ENCODE assay signal across 8 cellular contexts in genomic region chr3:183253364-183253960, GRCh38. TPM values are rescaled to one million over a fixed set of nuclear protein-coding genes. Genes with fewer than 3 reads are reported as not detected.
DNase-seq lines count a peak whose midpoint lies in the region; ATAC-seq, FAIRE-seq and TF ChIP-seq lines count a peak whose summit lies in the region.

No MANE protein-coding gene starts in this region.

- TF ChIP-seq EP300 in GM12878 (IDR thresholded peaks at IDR 0.05; ENCODE audit: borderline replicate concordance in 1 of 2, control insufficient read depth in 1 of 2, low read depth in 2 of 2, low read length in 2 of 2): no peak

- TF ChIP-seq CTCF in PC-9 (conservative IDR thresholded peaks at IDR 0.05) (no peak), GM12878 (IDR thresholded peaks at IDR 0.05 in 2 of 3, conservative IDR thresholded peaks at IDR 0.05 in 1 of 3; ENCODE audit: control insufficient read depth in 2 of 3, extremely low read depth in 1 of 3, insufficient read depth in 1 of 3, low read depth in 3 of 3, low read length in 3 of 3) (no peak), psoas muscle (IDR thresholded peaks at IDR 0.05) (no peak)

- intact Hi-C loops in PC-9 (cut with micrococcal nuclease; ENCODE audit: unreplicated experiment) (loop anchor here (1.0 to 5.0 kb wide), 4 partner anchors 34 to 131 kb away; no protein-coding TSS in a partner anchor), GM12878 (cut with micrococcal nuclease; ENCODE audit: unreplicated experiment) (no loop called here), psoas muscle (cut with DNase I) (loop anchor here (2.0 to 5.0 kb wide), 5 partner anchors 54 to 129 kb away; no protein-coding TSS in a partner anchor)

- ATAC-seq in GM12878 (peak; percentile 33), psoas muscle (peak; percentile 78 to 87 (median 82)), GM18511 (IDR thresholded peaks at IDR 0.05; ENCODE audit: unreplicated experiment) (no peak), GM18870 (IDR thresholded peaks at IDR 0.05; ENCODE audit: unreplicated experiment) (no peak)

- H3K79me2 ChIP-seq in PC-9 (ENCODE audit: low read depth) (peaks cover 58% of the 10 kb centered on the region), GM12878 (ENCODE audit: control insufficient read depth, insufficient read depth, low read length) (no peaks in the 10 kb centered on the region)

- SMC1A ChIA-PET in GM12878 (lab: Charles Lee; ENCODE audit: uncharacterized antibody, unreplicated experiment): interaction anchor here (0.6 to 1.2 kb wide), 4 partner anchors 12 to 69 kb away, joined by 3 to 4 read pairs (median 3); no protein-coding TSS in a partner anchor

- peaks cover 19% of the 10 kb centered on the region for H3K36me3 ChIP-seq in PC-9 (ENCODE audit: low read depth)
- no peaks in the 10 kb centered on the region for H3K36me3 ChIP-seq in GM12878 (ENCODE audit: control insufficient read depth in 2 of 2, insufficient read depth in 2 of 2, low read length in 1 of 2)
- peaks cover 0 to 6% of the 10 kb centered on the region in 2 donors for H3K36me3 ChIP-seq in psoas muscle (ENCODE audit: insufficient read depth in 1 of 2, low read depth in 1 of 2)

- H3K9ac ChIP-seq in GM12878 (ENCODE audit: control insufficient read depth, insufficient read depth, low read length): no peak overlapping the region

- POLR2A ChIA-PET in PC-9 (lab: Charles Lee; ENCODE audit: unreplicated experiment) (interaction anchor here (0.7 to 1.3 kb wide), 4 partner anchors 12 to 57 kb away, joined by 3 to 12 read pairs (median 5); no protein-coding TSS in a partner anchor), GM12878 (lab: Charles Lee) (no interaction called here)

- RAD21 ChIA-PET in GM12878 (lab: Charles Lee; ENCODE audit: unreplicated experiment): interaction anchor here (0.6 to 2.1 kb wide), 5 partner anchors 32 to 1998 kb away, joined by 3 to 9 read pairs (median 5); no protein-coding TSS in a partner anchor

- no peaks in the 10 kb centered on the region for H3K9me3 ChIP-seq in PC-9 (ENCODE audit: insufficient read depth, low read depth)
- no peaks in the 10 kb centered on the region for H3K9me3 ChIP-seq in GM12878 (replicated peaks; ENCODE audit: control insufficient read depth, insufficient read depth, low read length)
- no peaks in the 10 kb centered on the region for H3K9me3 ChIP-seq in psoas muscle

- no peak for FAIRE-seq in GM12878 (lab: Jason Lieb, UNC)

- TF ChIP-seq RAD21 in GM12878 (IDR thresholded peaks at IDR 0.05; ENCODE audit: insufficient read depth, low read depth, low read length): no peak

- in situ Hi-C loops in GM12878 (cut with MboI): no loop called here

- H3K4me1 ChIP-seq in PC-9 (replicated peaks; ENCODE audit: insufficient read depth) (peaks cover 31% of the 10 kb centered on the region), GM12878 (ENCODE audit: control insufficient read depth, insufficient read depth, low read length) (no peaks in the 10 kb centered on the region), psoas muscle (peaks cover 9% of the 10 kb centered on the region)

- peak; percentile 51 for DNase-seq in stimulated activated CD4-positive, alpha-beta T cell treated with anti-CD3 and anti-CD28 coated beads, Interleukin-15, amount 100 ng/mL, for 24 hours
- no peak for DNase-seq in stimulated activated CD4-positive, alpha-beta T cell treated with anti-CD3 and anti-CD28 coated beads, Interleukin-2, amount 100 ng/mL, for 48 hours
- DNase-seq in PC-9: peak in 1 of 2 experiments; percentile 51
- no peak for DNase-seq in GM12878 (ENCODE audit: low read depth, low spot score)
- DNase-seq in hepatic stellate cell (ENCODE audit: low spot score): peak; percentile 9
- DNase-seq in psoas muscle: peak; percentile 80 to 88

- 4% methylated on average over 43 of the region's 48 CpGs for WGBS in GM12878 (ENCODE audit: insufficient coverage, insufficient replicate concordance, low lambda C conversion rate, missing lambda C conversion rate)
- 0 to 1% (median 0%) methylated on average over 37 to 48 of the region's 48 CpGs for WGBS in psoas muscle, 3 donors

- H3K27ac ChIP-seq in PC-9 (peak overlapping the region; percentile 93), GM12878 (ENCODE audit: control insufficient read depth, insufficient read depth) (no peak overlapping the region), psoas muscle (peak overlapping the region; percentile 95)

- CTCF ChIA-PET in PC-9 (lab: Charles Lee): interaction anchor here (0.8 to 1.7 kb wide), 5 partner anchors 22 to 988 kb away, joined by 3 to 10 read pairs (median 3); no protein-coding TSS in a partner anchor
- CTCF ChIA-PET in GM12878 (lab: Yijun Ruan, JAX): interaction anchor here (0.8 to 4.3 kb wide), 4 partner anchors 13 to 128 kb away, joined by 3 to 19 read pairs (median 4); no protein-coding TSS in a partner anchor

- 0 out of 2 replicates have a peak, but pooled peaks cover 1% of the 10 kb centered on the region for H4K20me1 ChIP-seq in PC-9 (ENCODE audit: insufficient read depth)
- 0 out of 2 replicates have a peak, but pooled peaks cover 2% of the 10 kb centered on the region for H4K20me1 ChIP-seq in GM12878 (ENCODE audit: control insufficient read depth, insufficient read depth)

- peak overlapping the region; percentile 93 for H3K4me2 ChIP-seq in PC-9
- peak overlapping the region; percentile 83 for H3K4me2 ChIP-seq in GM12878 (ENCODE audit: control insufficient read depth, insufficient read depth)

- H3K4me3 ChIP-seq in PC-9 (peak overlapping the region; percentile 96), GM12878 (peak overlapping the region; percentile 53), psoas muscle (peak overlapping the region; percentile 89)

- TF ChIP-seq POLR2A in GM12878 (IDR thresholded peaks at IDR 0.05; ENCODE audit: low read depth, low read length): no peak

- H3K9me2 ChIP-seq in PC-9 (ENCODE audit: insufficient read depth): no peaks in the 10 kb centered on the region

- H3K27me3 ChIP-seq in PC-9 (ENCODE audit: insufficient read depth, low read depth): no peaks in the 10 kb centered on the region
- peaks cover 9 to 21% of the 10 kb centered on the region in 2 experiments for H3K27me3 ChIP-seq in GM12878 (replicated peaks in 1 of 2; ENCODE audit: control insufficient read depth in 2 of 2, insufficient read depth in 2 of 2, low read length in 1 of 2)
- H3K27me3 ChIP-seq in psoas muscle (ENCODE audit: insufficient read depth in 3 of 3, low read length in 2 of 3): no peaks in the 10 kb centered on the region

- H2AFZ ChIP-seq in PC-9 (peak overlapping the region; percentile 87), GM12878 (ENCODE audit: control insufficient read depth, low read depth, low read length) (0 out of 2 replicates have a peak overlapping the region, but pooled peaks have one; percentile 17)

- BruUV-seq in PC-9 (replicated peaks; lab: Mats Ljungman, UMichigan) (no TSS peak), GM12878 (replicated peaks; lab: Mats Ljungman, UMichigan) (no TSS peak)

- peaks cover 15% of the 10 kb centered on the region for H3F3A ChIP-seq in PC-9 (ENCODE audit: insufficient read depth, low read depth)

TF ChIP-seq in GM12878, 131 proteins besides CTCF, POLR2A, EP300 and RAD21:
- TF ChIP-seq E2F8 (IDR thresholded peaks at IDR 0.05; ENCODE audit: low read depth, partially characterized antibody) (no peak), RUNX3 (IDR thresholded peaks at IDR 0.05; ENCODE audit: low read length) (0 out of 2 replicates have a peak, but pooled peaks have one; percentile 21), EZH2 (IDR thresholded peaks at IDR 0.05; ENCODE audit: borderline replicate concordance, control insufficient read depth, low read depth, low read length) (0 out of 2 replicates have a peak, but pooled peaks have one; percentile 84), ATF7 (IDR thresholded peaks at IDR 0.05; ENCODE audit: low read depth) (no peak)
TF ChIP-seq in GM12878: peak in this region for 2.

RNA-seq across cellular contexts. Expression of gene B3GNT5, which starts 0.4 kb away (rescaled TPM):
- total RNA-seq in PC-9 (2021) (30.7 and 33.6 TPM in 2 replicates), GM12878 (2014; rRNA removed) (0.38 and 0.45 TPM in 2 replicates), GM12878 (2014; rRNA removed; fragmentation: Illumina TruSeq; extraction: Trizol) (0.45 and 0.55 TPM in 2 replicates), GM12878 (2021) (0.51 and 1.3 TPM in 2 replicates), psoas muscle (10 to 100 TPM; 44.8 to 98.1 (median 63.7) TPM)
- total RNA-seq in GM12878 (2013; cell fraction: nucleolus; rRNA removed): 0.48 and 0.66 TPM in 2 replicates
- 0.13 TPM for polyA plus RNA-seq in GM12878 (2011; ENCODE audit: low read depth)
- polyA plus RNA-seq in GM12878 (2011; rRNA removed) (1.1 and 1.7 TPM in 2 replicates), GM12878 (2014; fragmentation: Illumina TruSeq; extraction: Trizol) (0.85 and 1.0 TPM in 2 replicates), GM12878 (2014; fragmentation: Nextera tagmentation; extraction: Ambion mirVana) (under 1 TPM; 0.29 to 0.50 TPM), GM12878 (2014; rRNA removed) (0.39 and 0.82 TPM in 2 replicates), GM12878 (2016; fragmentation: Nextera tagmentation; extraction: Ambion mirVana) (under 1 TPM; 0.24 TPM), psoas muscle (10 to 100 TPM; 12.1 to 98.9 (median 43.4) TPM)
- 0.95 and 1.2 TPM in 2 replicates for polyA plus RNA-seq in GM12878 (2011; cell fraction: cytosol; rRNA removed)
- 0.54 and 0.87 TPM in 2 replicates for polyA plus RNA-seq in GM12878 (2011; cell fraction: nucleus; rRNA removed)
- 0.24 TPM in 1 of 2 replicates, not detected in the other for polyA plus RNA-seq in GM12878 (2012)
- 1.2 and 2.5 TPM in 2 replicates for polyA minus RNA-seq in GM12878 (2011; rRNA and poly(A)+ RNA removed)
- polyA minus RNA-seq in GM12878 (2011; cell fraction: cytosol; rRNA and poly(A)+ RNA removed): 0.31 and 0.53 TPM in 2 replicates
- polyA minus RNA-seq in GM12878 (2011; cell fraction: nucleus; rRNA and poly(A)+ RNA removed): 0.60 and 0.96 TPM in 2 replicates

Comparison
In these comparisons a context has a peak if more than half of its experiments do, and no peak if none do; other contexts are left out.
1. DNase-seq: peak in stimulated activated CD4-positive, alpha-beta T cell treated with anti-CD3 and anti-CD28 coated beads, Interleukin-15, amount 100 ng/mL, for 24 hours (single experiment), hepatic stellate cell (single experiment) and psoas muscle (2 of 2); none in stimulated activated CD4-positive, alpha-beta T cell treated with anti-CD3 and anti-CD28 coated beads, Interleukin-2, amount 100 ng/mL, for 48 hours (0 of 2) and GM12878 (single experiment).
2. ATAC-seq: peak in GM12878 (single experiment) and psoas muscle (4 of 4); none in GM18511 (single experiment) and GM18870 (single experiment).
3. RNA of gene B3GNT5, which starts 0.4 kb away (total RNA-seq): 44.8 to 98.1 TPM in psoas muscle and 30.7 to 33.6 TPM in PC-9; 0.38 to 1.3 TPM in GM12878; every median in the first group is over 10 times any median in the second.
4. Peak in every context shown above with its lines, with median percentiles within 50 percentile points of each other: H3K4me3 ChIP-seq.